ENCODE assay signal across 39 cellular contexts in the genomic region with DNA sequence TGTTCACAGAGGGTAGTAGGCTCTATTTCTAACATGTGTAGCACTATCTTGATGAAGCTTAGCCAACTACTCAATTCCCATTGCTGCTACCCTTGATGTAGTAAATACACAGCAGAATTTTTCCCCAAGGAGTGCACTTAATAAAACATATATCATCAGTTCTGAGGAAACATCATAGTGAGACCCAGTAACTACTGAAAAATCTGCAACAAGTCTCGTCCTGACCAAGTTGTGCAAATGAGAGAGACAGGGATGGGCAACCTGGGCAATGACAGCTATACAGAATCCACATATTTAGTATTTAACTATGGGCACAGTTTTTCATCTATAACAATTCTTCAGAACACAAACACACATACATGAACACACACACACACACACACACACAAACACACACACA.
"Had no signal": no experiment of that assay in that cellular context is flagged by ENCODE, and none has a peak within 500 bp of the region (broad histone marks: within the 10 kb centered on the region; RNA-seq: fewer than 3 reads in every experiment).

No MANE protein-coding gene starts in this region.

- H3K9me3 ChIP-seq: adrenal gland, ascending aorta, body of pancreas had no signal

- H3K4me3 Mint-ChIP-seq: activated naive CD4-positive, alpha-beta T cell treated with anti-CD3 and anti-CD28 coated beads for 36 hours; activated naive CD4-positive, alpha-beta T cell treated with anti-CD3 and anti-CD28 coated beads, Interleukin-2, amount 10 ng/mL, durations not matched to agents 7 days and 5 days; activated naive CD4-positive, alpha-beta T cell treated with anti-CD3 and anti-CD28 coated beads, Interleukin-2, amount 50 U/mL, for 24 hours; activated naive CD8-positive, alpha-beta T cell; activated naive CD8-positive, alpha-beta T cell treated with anti-CD3 and anti-CD28 coated beads for 36 hours; activated naive CD8-positive, alpha-beta T cell treated with anti-CD3 and anti-CD28 coated beads, Interleukin-2, amount 10 ng/mL, durations not matched to agents 7 days and 5 days; activated naive CD8-positive, alpha-beta T cell treated with anti-CD3 and anti-CD28 coated beads, Interleukin-2, amount 50 U/mL, for 24 hours; activated T-cell treated with anti-CD3 and anti-CD28 coated beads, Interleukin-2, amount 50 U/mL, for 24 hours; activated T-cell treated with anti-CD3 and anti-CD28 coated beads, Interleukin-2, amount 50 U/mL, for 4 hours; activated T-cell treated with anti-CD3 and anti-CD28 coated beads, Interleukin-2, amount 50 U/mL, for 72 hours; activated T-helper 1 cell treated with anti-CD3 and anti-CD28 coated beads, Interleukin-12 subunit alpha, Interleukin-12 subunit beta, Interleukin-2, Interleukin-4 antibody, amounts not matched to agents 30 ng/mL and 10 ng/mL and 1 ng/mL, durations not matched to agents 14 hours and 24 hours and 36 hours; activated T-helper 17 cell treated with anti-CD3 and anti-CD28 coated beads, Interleukin-2, amount 50 U/mL, for 72 hours; brain; central memory CD8-positive, alpha-beta T cell had no signal

- H3K27ac Mint-ChIP-seq: activated naive CD4-positive, alpha-beta T cell treated with anti-CD3 and anti-CD28 coated beads for 36 hours; activated naive CD4-positive, alpha-beta T cell treated with anti-CD3 and anti-CD28 coated beads, Interleukin-2, amount 10 ng/mL, durations not matched to agents 7 days and 5 days; activated naive CD4-positive, alpha-beta T cell treated with anti-CD3 and anti-CD28 coated beads, Interleukin-2, amount 50 U/mL, for 24 hours; activated naive CD4-positive, alpha-beta T cell treated with anti-CD3 and anti-CD28 coated beads, Interleukin-2, amount 50 U/mL, for 72 hours; activated naive CD8-positive, alpha-beta T cell; activated naive CD8-positive, alpha-beta T cell treated with anti-CD3 and anti-CD28 coated beads for 36 hours; activated naive CD8-positive, alpha-beta T cell treated with anti-CD3 and anti-CD28 coated beads, Interleukin-2, amount 10 ng/mL, durations not matched to agents 7 days and 5 days; activated naive CD8-positive, alpha-beta T cell treated with anti-CD3 and anti-CD28 coated beads, Interleukin-2, amount 50 U/mL, for 24 hours; activated T-cell treated with anti-CD3 and anti-CD28 coated beads, Interleukin-2, amount 50 U/mL, for 24 hours; activated T-cell treated with anti-CD3 and anti-CD28 coated beads, Interleukin-2, amount 50 U/mL, for 72 hours; activated T-helper 1 cell treated with anti-CD3 and anti-CD28 coated beads, Interleukin-12 subunit alpha, Interleukin-12 subunit beta, Interleukin-2, Interleukin-4 antibody, amounts not matched to agents 30 ng/mL and 10 ng/mL and 1 ng/mL, durations not matched to agents 14 hours and 24 hours and 36 hours; activated T-helper 17 cell treated with anti-CD3 and anti-CD28 coated beads, Interleukin-2, amount 50 U/mL, for 72 hours; activated T-helper 2 cell treated with anti-CD3 and anti-CD28 coated beads, Interferon-gamma antibody, Interleukin-2, Interleukin-4, amounts not matched to agents 10 μg/mL and 5 μg/mL and 100 μg/mL, durations not matched to agents 14 hours and 24 hours and 36 hours; brain had no signal

- H3K4me1 ChIP-seq: adrenal gland, ascending aorta, breast epithelium had no signal

- DNase-seq: activated effector memory CD4-positive, alpha-beta T cell treated with anti-CD3 and anti-CD28 coated beads, Interleukin-2, amount 50 U/mL, for 16 hours; activated effector memory CD4-positive, alpha-beta T cell treated with Interleukin-2 at 50 U/mL for 16 hours; activated gamma-delta T cell; activated gamma-delta T cell treated with Interleukin-2 at 50 U/mL for 16 hours; activated naive CD4-positive, alpha-beta T cell; activated naive CD4-positive, alpha-beta T cell treated with anti-CD3 and anti-CD28 coated beads for 36 hours; activated naive CD4-positive, alpha-beta T cell treated with anti-CD3 and anti-CD28 coated beads, Interleukin-2, amount 10 ng/mL, durations not matched to agents 7 days and 5 days; activated naive CD4-positive, alpha-beta T cell treated with anti-CD3 and anti-CD28 coated beads, Interleukin-2, amount 50 U/mL, for 16 hours; activated naive CD4-positive, alpha-beta T cell treated with Interleukin-2 at 50 U/mL for 16 hours; activated naive CD8-positive, alpha-beta T cell treated with anti-CD3 and anti-CD28 coated beads for 36 hours; activated naive CD8-positive, alpha-beta T cell treated with anti-CD3 and anti-CD28 coated beads, Interleukin-2, amount 10 ng/mL, durations not matched to agents 7 days and 5 days; activated naive CD8-positive, alpha-beta T cell treated with anti-CD3 and anti-CD28 coated beads, Interleukin-2, amount 50 U/mL, for 24 hours; activated T-cell treated with anti-CD3 and anti-CD28 coated beads, Interleukin-2, amount 50 U/mL, for 1 hour; activated T-cell treated with anti-CD3 and anti-CD28 coated beads, Interleukin-2, amount 50 U/mL, for 24 hours; activated T-cell treated with anti-CD3 and anti-CD28 coated beads, Interleukin-2, amount 50 U/mL, for 4 hours; activated T-cell treated with anti-CD3 and anti-CD28 coated beads, Interleukin-2, amount 50 U/mL, for 48 hours; activated T-cell treated with anti-CD3 and anti-CD28 coated beads, Interleukin-2, amount 50 U/mL, for 72 hours; adrenal gland; amniotic stem cell; amygdala; anterior cingulate cortex; aorta; body of pancreas; brain microvascular endothelial cell; caudate nucleus; central memory CD4-positive, alpha-beta T cell; cerebellar nuclear complex had no signal

- H3K4me3 ChIP-seq: adrenal gland, ascending aorta, body of pancreas, breast epithelium, cardiac muscle cell had no signal

- H3K36me3 ChIP-seq: adrenal gland, ascending aorta, brain microvascular endothelial cell, breast epithelium, cardiac muscle cell had no signal

- H3K27ac ChIP-seq: adrenal gland, ascending aorta, body of pancreas, brain microvascular endothelial cell, breast epithelium, cardiac muscle cell had no signal

- H3K27me3 ChIP-seq: adrenal gland, ascending aorta, body of pancreas, brain microvascular endothelial cell, breast epithelium, cardiac muscle cell had no signal

- FAIRE-seq: astrocyte had no signal

- H3K27me3 Mint-ChIP-seq: activated naive CD4-positive, alpha-beta T cell treated with anti-CD3 and anti-CD28 coated beads, Interleukin-2, amount 10 ng/mL, durations not matched to agents 7 days and 5 days; activated naive CD4-positive, alpha-beta T cell treated with anti-CD3 and anti-CD28 coated beads, Interleukin-2, amount 50 U/mL, for 24 hours; activated naive CD8-positive, alpha-beta T cell; activated naive CD8-positive, alpha-beta T cell treated with anti-CD3 and anti-CD28 coated beads for 36 hours; activated naive CD8-positive, alpha-beta T cell treated with anti-CD3 and anti-CD28 coated beads, Interleukin-2, amount 10 ng/mL, durations not matched to agents 7 days and 5 days; activated naive CD8-positive, alpha-beta T cell treated with anti-CD3 and anti-CD28 coated beads, Interleukin-2, amount 50 U/mL, for 24 hours; activated T-cell treated with anti-CD3 and anti-CD28 coated beads, Interleukin-2, amount 50 U/mL, for 24 hours; activated T-helper 17 cell treated with anti-CD3 and anti-CD28 coated beads, Interleukin-2, amount 50 U/mL, for 72 hours; central memory CD8-positive, alpha-beta T cell had no signal

- H3K4me1 Mint-ChIP-seq: activated naive CD4-positive, alpha-beta T cell treated with anti-CD3 and anti-CD28 coated beads, Interleukin-2, amount 10 ng/mL, durations not matched to agents 7 days and 5 days; activated naive CD4-positive, alpha-beta T cell treated with anti-CD3 and anti-CD28 coated beads, Interleukin-2, amount 50 U/mL, for 24 hours; activated naive CD8-positive, alpha-beta T cell treated with anti-CD3 and anti-CD28 coated beads for 36 hours; activated naive CD8-positive, alpha-beta T cell treated with anti-CD3 and anti-CD28 coated beads, Interleukin-2, amount 10 ng/mL, durations not matched to agents 7 days and 5 days; activated naive CD8-positive, alpha-beta T cell treated with anti-CD3 and anti-CD28 coated beads, Interleukin-2, amount 50 U/mL, for 24 hours; activated T-helper 17 cell treated with anti-CD3 and anti-CD28 coated beads, Interleukin-2, amount 50 U/mL, for 72 hours; brain; central memory CD8-positive, alpha-beta T cell had no signal

- H3K9me3 Mint-ChIP-seq: activated T-helper 1 cell treated with anti-CD3 and anti-CD28 coated beads, Interleukin-12 subunit alpha, Interleukin-12 subunit beta, Interleukin-2, Interleukin-4 antibody, amounts not matched to agents 30 ng/mL and 10 ng/mL and 1 ng/mL, durations not matched to agents 14 hours and 24 hours and 36 hours had no signal

- ATAC-seq: activated naive CD4-positive, alpha-beta T cell treated with anti-CD3 and anti-CD28 coated beads, Interleukin-2, amount 50 U/mL, for 72 hours; activated naive CD8-positive, alpha-beta T cell treated with anti-CD3 and anti-CD28 coated beads, Interleukin-2, amount 50 U/mL, for 24 hours; activated T-cell treated with anti-CD3 and anti-CD28 coated beads, Interleukin-2, amount 50 U/mL, for 4 hours; activated T-cell treated with anti-CD3 and anti-CD28 coated beads, Interleukin-2, amount 50 U/mL, for 72 hours; activated T-helper 17 cell treated with anti-CD3 and anti-CD28 coated beads, Interleukin-2, amount 50 U/mL, for 72 hours; body of pancreas had no signal

- H3K36me3 Mint-ChIP-seq: activated naive CD4-positive, alpha-beta T cell treated with anti-CD3 and anti-CD28 coated beads, Interleukin-2, amount 10 ng/mL, durations not matched to agents 7 days and 5 days; activated naive CD4-positive, alpha-beta T cell treated with anti-CD3 and anti-CD28 coated beads, Interleukin-2, amount 50 U/mL, for 24 hours; activated naive CD4-positive, alpha-beta T cell treated with anti-CD3 and anti-CD28 coated beads, Interleukin-2, amount 50 U/mL, for 72 hours; activated naive CD8-positive, alpha-beta T cell; activated naive CD8-positive, alpha-beta T cell treated with anti-CD3 and anti-CD28 coated beads for 36 hours; activated naive CD8-positive, alpha-beta T cell treated with anti-CD3 and anti-CD28 coated beads, Interleukin-2, amount 10 ng/mL, durations not matched to agents 7 days and 5 days; brain had no signal
